In genomic region chr22:50474711-50475651, GRCh38 we compare ENCODE assay signal across 8 cellular contexts. TPM values are rescaled to one million over a fixed set of nuclear protein-coding genes. Genes with fewer than 3 reads are reported as not detected.
DNase-seq lines count a peak whose midpoint lies in the region; ATAC-seq and TF ChIP-seq lines count a peak whose summit lies in the region.

Gene SBF1 (minus strand): TSS chr22:50475035. CDS start chr22:50474840, 195 bp downstream.

- peaks cover 28% of the 10 kb centered on the region for H3K4me1 ChIP-seq in RWPE2 (ENCODE audit: insufficient read depth, poor library complexity, severe bottlenecking)

- peaks cover 0 to 5% (median 2%) of the 10 kb centered on the region in 3 donors for H3K36me3 Mint-ChIP-seq in naive thymus-derived CD8-positive, alpha-beta T cell
- H3K36me3 Mint-ChIP-seq in stimulated activated memory B cell treated with anti-CD40 and anti-IgM and Interleukin-4, amounts not matched to agents 10 μg/mL and 1 μg/mL and 100 μg/mL, for 72 hours = peaks cover 6% of the 10 kb centered on the region

- in situ Hi-C loops in KBM-7 (cut with MboI; ENCODE audit: low pct_unique_long_range_greater_than_20kb, low sequenced_read_pairs) = no loop called here

- H3K36me3 ChIP-seq in RWPE2 (ENCODE audit: low read depth) = no peaks in the 10 kb centered on the region

- H3K27me3 Mint-ChIP-seq in naive thymus-derived CD8-positive, alpha-beta T cell = peaks cover 0 to 4% (median 0%) of the 10 kb centered on the region in 5 donors
- H3K27me3 Mint-ChIP-seq in stimulated activated memory B cell treated with anti-CD40 and anti-IgM and Interleukin-4, amounts not matched to agents 10 μg/mL and 1 μg/mL and 100 μg/mL, for 72 hours = peaks cover 7% of the 10 kb centered on the region

- no peaks in the 10 kb centered on the region for H3K9me3 ChIP-seq in RWPE2 (ENCODE audit: severe bottlenecking)

- H3K4me3 ChIP-seq in RWPE2 (ENCODE audit: severe bottlenecking) = peak within 1 kb of the TSS; percentile 89

- peak; percentile 61 for ATAC-seq in GM21529 (IDR thresholded peaks at IDR 0.05; ENCODE audit: unreplicated experiment)
- peak; percentile 81 for ATAC-seq in RWPE2 (ENCODE audit: low read depth)
- ATAC-seq in naive thymus-derived CD8-positive, alpha-beta T cell = peak; percentile 66
- peak; percentile 87 for ATAC-seq in stimulated activated memory B cell treated with anti-CD40 and anti-IgM and Interleukin-4, amounts not matched to agents 10 μg/mL and 1 μg/mL and 100 μg/mL, for 72 hours

- DNase-seq in DMS 273 treated with DMSO at 0.1 percent for 48 hours (lab: John Stamatoyannopoulos, UW) = peak; percentile 31
- peak; percentile 83 for DNase-seq in KBM-7
- peak; percentile 89 for DNase-seq in RWPE2 (ENCODE audit: low spot score)
- peak; percentile 88 for DNase-seq in activated effector memory CD4-positive, alpha-beta T cell treated with Interleukin-2 at 50 U/mL for 16 hours
- DNase-seq in fibroblast of peridontal ligament (ENCODE audit: extremely low read depth) = peak; percentile 79
- DNase-seq in naive thymus-derived CD8-positive, alpha-beta T cell = peak; percentile 74 to 91 (median 86)

- peak within 1 kb of the TSS; percentile 89 to 98 (median 96) for H3K27ac Mint-ChIP-seq in naive thymus-derived CD8-positive, alpha-beta T cell
- H3K27ac Mint-ChIP-seq in stimulated activated memory B cell treated with anti-CD40 and anti-IgM and Interleukin-4, amounts not matched to agents 10 μg/mL and 1 μg/mL and 100 μg/mL, for 72 hours = peak within 1 kb of the TSS; percentile 97

- POLR2A ChIA-PET in naive thymus-derived CD8-positive, alpha-beta T cell (lab: Charles Lee) = interaction anchor here (0.8 to 1.7 kb wide), 3 partner anchors 10 to 33 kb away, joined by 3 to 5 read pairs (median 4); partner anchors contain the start of genes LMF2 and NCAPH2

- no peaks in the 10 kb centered on the region for H3K27me3 ChIP-seq in RWPE2 (ENCODE audit: insufficient read depth, poor library complexity, severe bottlenecking)

- TF ChIP-seq CTCF in RWPE2 (IDR thresholded peaks at IDR 0.05; ENCODE audit: poor library complexity, severe bottlenecking) = no peak

- H3K27ac ChIP-seq in RWPE2 (ENCODE audit: poor library complexity, severe bottlenecking) = peak within 1 kb of the TSS; percentile 31

- peaks cover 23 to 51% (median 49%) of the 10 kb centered on the region in 4 donors for H3K4me1 Mint-ChIP-seq in naive thymus-derived CD8-positive, alpha-beta T cell
- H3K4me1 Mint-ChIP-seq in stimulated activated memory B cell treated with anti-CD40 and anti-IgM and Interleukin-4, amounts not matched to agents 10 μg/mL and 1 μg/mL and 100 μg/mL, for 72 hours = peaks cover 60% of the 10 kb centered on the region

- H3K9me3 Mint-ChIP-seq in naive thymus-derived CD8-positive, alpha-beta T cell = peaks cover 0 to 2% (median 0%) of the 10 kb centered on the region in 9 donors
- H3K9me3 Mint-ChIP-seq in stimulated activated memory B cell treated with anti-CD40 and anti-IgM and Interleukin-4, amounts not matched to agents 10 μg/mL and 1 μg/mL and 100 μg/mL, for 72 hours = no peaks in the 10 kb centered on the region

- H3K4me3 Mint-ChIP-seq in naive thymus-derived CD8-positive, alpha-beta T cell = peak within 1 kb of the TSS; percentile 86 to 98 (median 94)
- H3K4me3 Mint-ChIP-seq in stimulated activated memory B cell treated with anti-CD40 and anti-IgM and Interleukin-4, amounts not matched to agents 10 μg/mL and 1 μg/mL and 100 μg/mL, for 72 hours = peak within 1 kb of the TSS; percentile 93

RNA-seq across cellular contexts. Expression of gene SBF1, which starts in this region (rescaled TPM):
- 100 to 1,000 TPM; 221 to 222 TPM for total RNA-seq in naive thymus-derived CD8-positive, alpha-beta T cell
- 10 to 100 TPM; 17.1 to 37.4 (median 17.6) TPM for polyA plus RNA-seq in naive thymus-derived CD8-positive, alpha-beta T cell

Comparison
In these comparisons a context has a peak if more than half of its experiments do, and no peak if none do; other contexts are left out.
1. Peak in every context shown above with its lines: DNase-seq, ATAC-seq, H3K4me3 ChIP-seq and H3K27ac ChIP-seq.
2. DNase-seq: peak in every context shown above with its lines; median percentile 89 in RWPE2; 88 in activated effector memory CD4-positive, alpha-beta T cell treated with Interleukin-2 at 50 U/mL for 16 hours; 86 in naive thymus-derived CD8-positive, alpha-beta T cell; 83 in KBM-7; 79 in fibroblast of peridontal ligament; 31 in DMS 273 treated with DMSO at 0.1 percent for 48 hours.